ENCODE assay signal across 14 cellular contexts in the genomic region with DNA sequence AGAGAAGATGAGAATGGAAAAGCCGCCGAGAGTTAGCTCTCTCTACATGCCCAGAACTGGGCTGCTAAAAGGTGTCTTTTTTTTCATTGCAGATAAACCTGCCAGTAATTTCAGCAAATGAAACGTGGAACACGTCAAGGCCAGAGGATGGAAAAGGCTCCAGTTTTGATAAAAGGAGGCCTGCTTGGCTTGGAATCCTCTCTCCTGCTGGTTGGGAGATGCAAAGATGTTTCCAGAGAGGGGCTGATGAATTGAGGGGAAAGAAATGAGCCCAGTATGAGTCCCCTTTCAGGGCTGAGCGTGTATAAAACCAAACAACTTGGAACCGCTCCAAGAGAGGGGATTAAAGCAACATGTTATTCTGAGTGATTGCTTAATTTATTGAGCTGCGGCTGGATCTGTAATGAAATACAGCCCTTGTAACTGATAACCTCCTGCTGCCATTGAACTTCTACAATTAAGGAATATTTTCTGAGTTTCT.
DNase-seq lines count a peak whose midpoint lies in the region; ATAC-seq and TF ChIP-seq lines count a peak whose summit lies in the region.
"Had no signal": no experiment of that assay in that cellular context is flagged by ENCODE, and none has a peak within 500 bp of the region (broad histone marks: within the 10 kb centered on the region; RNA-seq: fewer than 3 reads in every experiment).

No MANE protein-coding gene starts in this region.

- H3K27me3 ChIP-seq in BE2C (no peaks in the 10 kb centered on the region), WERI-Rb-1 (ENCODE audit: insufficient read depth, low read depth, severe bottlenecking) (no peaks in the 10 kb centered on the region), suprapubic skin (no peaks in the 10 kb centered on the region), esophagus squamous epithelium (no peaks in the 10 kb centered on the region)
- H3K27me3 ChIP-seq: spleen, vagina had no signal

- DNase-seq in BE2C = peak; percentile 49
- peak; percentile 79 for DNase-seq in NCI-H1694 (lab: John Stamatoyannopoulos, UW)
- peak; percentile 49 for DNase-seq in WERI-Rb-1
- DNase-seq in left lobe of liver (ENCODE audit: low spot score) = no peak
- DNase-seq in coronary artery (ENCODE audit: low spot score) = no peak
- DNase-seq in suprapubic skin (ENCODE audit: low spot score in 2 of 2) = no peak
- no peak for DNase-seq in omental fat pad (ENCODE audit: low spot score)
- no peak for DNase-seq in esophagus squamous epithelium (lab: John Stamatoyannopoulos, UW)
- DNase-seq: activated CD4-positive, CD25-positive, alpha-beta regulatory T cell treated with anti-CD3 and anti-CD28 coated beads, Interleukin-2, amount 50 U/mL, for 72 hours; naive B cell; spleen had no signal

- intact Hi-C loops in esophagus squamous epithelium (cut with DNase I) = no loop called here

- H3K36me3 ChIP-seq in BE2C (peaks cover 10% of the 10 kb centered on the region), WERI-Rb-1 (no peaks in the 10 kb centered on the region), suprapubic skin (peaks cover 13% of the 10 kb centered on the region), esophagus squamous epithelium (peaks cover 0 to 21% (median 5%) of the 10 kb centered on the region in 3 donors)
- H3K36me3 ChIP-seq: spleen had no signal

- H3K4me1 ChIP-seq in BE2C (peaks cover 12% of the 10 kb centered on the region), suprapubic skin (peaks cover 5% of the 10 kb centered on the region), esophagus squamous epithelium (peaks cover 0 to 12% (median 0%) of the 10 kb centered on the region in 3 donors)
- H3K4me1 ChIP-seq: spleen had no signal

- H3K27ac ChIP-seq in WERI-Rb-1 (no peak overlapping the region), coronary artery (no peak overlapping the region), suprapubic skin (no peak overlapping the region), esophagus squamous epithelium (no peak overlapping the region)
- H3K27ac ChIP-seq: C4-2B, spleen, vagina had no signal

- H3K9me3 ChIP-seq in BE2C (no peaks in the 10 kb centered on the region), WERI-Rb-1 (ENCODE audit: severe bottlenecking) (peaks cover 3% of the 10 kb centered on the region), suprapubic skin (no peaks in the 10 kb centered on the region), esophagus squamous epithelium (no peaks in the 10 kb centered on the region)
- H3K9me3 ChIP-seq: spleen, vagina had no signal

- TF ChIP-seq POLR2A in suprapubic skin (IDR thresholded peaks at IDR 0.05) = no peak
- no peak for TF ChIP-seq POLR2A in esophagus squamous epithelium (IDR thresholded peaks at IDR 0.05)

- no peak overlapping the region for H3K4me3 ChIP-seq in BE2C (ENCODE audit: low read depth, low read length)
- no peak overlapping the region for H3K4me3 ChIP-seq in WERI-Rb-1 (ENCODE audit: low read depth, low read length)
- no peak overlapping the region for H3K4me3 ChIP-seq in coronary artery
- no peak overlapping the region for H3K4me3 ChIP-seq in suprapubic skin
- no peak overlapping the region for H3K4me3 ChIP-seq in esophagus squamous epithelium
- H3K4me3 ChIP-seq: spleen, vagina had no signal

- no peak for TF ChIP-seq EP300 in suprapubic skin (IDR thresholded peaks at IDR 0.05)

- TF ChIP-seq CTCF in BE2C (IDR thresholded peaks at IDR 0.05; ENCODE audit: low read depth, low read length) (no peak), WERI-Rb-1 (IDR thresholded peaks at IDR 0.05; ENCODE audit: low read depth, low read length) (no peak), coronary artery (IDR thresholded peaks at IDR 0.05) (no peak), suprapubic skin (IDR thresholded peaks at IDR 0.05) (no peak), omental fat pad (IDR thresholded peaks at IDR 0.05) (no peak), esophagus squamous epithelium (IDR thresholded peaks at IDR 0.05) (no peak)

- WGBS in suprapubic skin = 63% methylated on average over 7 of the region's 7 CpGs
- 75 to 77% methylated on average over 7 of the region's 7 CpGs for WGBS in esophagus squamous epithelium, 2 donors

- peak; percentile 76 for ATAC-seq in left lobe of liver
- no peak for ATAC-seq in omental fat pad (ENCODE audit: low FRiP score)
- ATAC-seq: esophagus mucosa had no signal

Comparison
In these comparisons a context has a peak if more than half of its experiments do, and no peak if none do; other contexts are left out.
1. DNase-seq: peak in BE2C (single experiment), NCI-H1694 (single experiment) and WERI-Rb-1 (single experiment); none in left lobe of liver (single experiment), coronary artery (single experiment), suprapubic skin (0 of 2), omental fat pad (single experiment) and esophagus squamous epithelium (single experiment).